8 cellular contexts compared by ENCODE assay signal in genomic region chr2:96209729-96210085, GRCh38. TPM values are rescaled to one million over a fixed set of nuclear protein-coding genes. Genes with fewer than 3 reads are reported as not detected.
DNase-seq lines count a peak whose midpoint lies in the region; ATAC-seq and TF ChIP-seq lines count a peak whose summit lies in the region.

No MANE protein-coding gene starts in this region.

- peaks cover 16% of the 10 kb centered on the region for H3K4me1 Mint-ChIP-seq in Calu3 (ENCODE audit: low read depth, unreplicated experiment)

- CTCF ChIA-PET in Calu3 (lab: Charles Lee) = no interaction called here

- no peaks in the 10 kb centered on the region for H3K9me2 ChIP-seq in OCI-LY1 (ENCODE audit: low read depth, low read length)

- peak overlapping the region; percentile 36 for H3K27ac Mint-ChIP-seq in Calu3 (ENCODE audit: unreplicated experiment)

- intact Hi-C loops in Calu3 (cut with micrococcal nuclease; ENCODE audit: unreplicated experiment) = loop anchor here (2.0 kb wide), 1 partner anchor 51 kb away; no protein-coding TSS in a partner anchor

- H3K36me3 ChIP-seq in OCI-LY1 (ENCODE audit: insufficient read depth, low read length) (peaks cover 28% of the 10 kb centered on the region), endocrine pancreas (ENCODE audit: control insufficient read depth, insufficient read depth, low read length) (no peaks in the 10 kb centered on the region), osteoblast (ENCODE audit: insufficient read depth, low read length) (no peaks in the 10 kb centered on the region)

- peaks cover 34% of the 10 kb centered on the region for H3K79me2 ChIP-seq in OCI-LY1 (ENCODE audit: insufficient read depth, low read length)
- peaks cover 67% of the 10 kb centered on the region for H3K79me2 ChIP-seq in osteoblast (ENCODE audit: insufficient read depth, low read length)

- no peaks in the 10 kb centered on the region for H3K9me3 Mint-ChIP-seq in Calu3 (ENCODE audit: low read depth, unreplicated experiment)

- no peaks in the 10 kb centered on the region for H3K27me3 ChIP-seq in OCI-LY1 (ENCODE audit: insufficient read depth, low read length)
- H3K27me3 ChIP-seq in endocrine pancreas (ENCODE audit: control insufficient read depth, insufficient read depth, low read length) = no peaks in the 10 kb centered on the region
- H3K27me3 ChIP-seq in osteoblast (ENCODE audit: insufficient read depth, low read length) = no peaks in the 10 kb centered on the region

- peak overlapping the region; percentile 90 for H3K4me3 Mint-ChIP-seq in Calu3 (ENCODE audit: low read depth, unreplicated experiment)

- no TSS peak for BruUV-seq in Calu3 (replicated peaks; lab: Mats Ljungman, UMichigan)

- no peak for DNase-seq in Calu3
- DNase-seq in osteoblast (ENCODE audit: insufficient read length, low spot score, missing footprints) = no peak
- no peak for DNase-seq in NCI-H82 treated with DMSO at 0.1 percent for 48 hours (lab: John Stamatoyannopoulos, UW; ENCODE audit: unreplicated experiment)
- no peak for DNase-seq in NCI-H226
- no peak for DNase-seq in GDM1 (lab: John Stamatoyannopoulos, UW)

- no peaks in the 10 kb centered on the region for H3K27me3 Mint-ChIP-seq in Calu3 (ENCODE audit: unreplicated experiment)

- ATAC-seq in GM19351 (IDR thresholded peaks at IDR 0.05; ENCODE audit: unreplicated experiment) = no peak

- H3K4me3 ChIP-seq in OCI-LY1 (ENCODE audit: low read depth, low read length, poor library complexity, severe bottlenecking) = peak overlapping the region; percentile 96
- H3K4me3 ChIP-seq in endocrine pancreas (ENCODE audit: control insufficient read depth, insufficient read depth, low read length) = peak overlapping the region; percentile 73
- H3K4me3 ChIP-seq in osteoblast (ENCODE audit: insufficient read depth, low read length) = peak overlapping the region; percentile 95

- TF ChIP-seq CTCF in Calu3 (IDR thresholded peaks at IDR 0.05; ENCODE audit: unreplicated experiment) = no peak
- no peak for TF ChIP-seq CTCF in OCI-LY1 (IDR thresholded peaks at IDR 0.05; ENCODE audit: low read length)
- TF ChIP-seq CTCF in osteoblast (IDR thresholded peaks at IDR 0.05; ENCODE audit: extremely low read depth, low read depth, low read length) = no peak

- H3K4me1 ChIP-seq in OCI-LY1 (ENCODE audit: insufficient read depth, low read length, severe bottlenecking) (peaks cover 63% of the 10 kb centered on the region), endocrine pancreas (ENCODE audit: control insufficient read depth, insufficient read depth, low read length) (peaks cover 18% of the 10 kb centered on the region), osteoblast (ENCODE audit: insufficient read depth, low read length) (peaks cover 32% of the 10 kb centered on the region)

- H4K20me1 ChIP-seq in OCI-LY1 (ENCODE audit: insufficient read depth, low read length) (0 out of 2 replicates have a peak, but pooled peaks cover 3% of the 10 kb centered on the region), osteoblast (ENCODE audit: insufficient read depth, low read length) (peaks cover 22% of the 10 kb centered on the region)

- H3K9ac ChIP-seq in OCI-LY1 (ENCODE audit: low read length) = peak overlapping the region; percentile 90
- H3K9ac ChIP-seq in endocrine pancreas (ENCODE audit: control insufficient read depth, insufficient read depth, low read length) = no peak overlapping the region

- peaks cover 38% of the 10 kb centered on the region for H3K36me3 Mint-ChIP-seq in Calu3 (ENCODE audit: insufficient read depth, unreplicated experiment)

- H3K4me2 ChIP-seq in OCI-LY1 (ENCODE audit: low read length) (peak overlapping the region; percentile 90), osteoblast (ENCODE audit: insufficient read depth, low read length) (peak overlapping the region; percentile 96)

- no peak overlapping the region for H2AFZ ChIP-seq in OCI-LY1 (ENCODE audit: low read length)
- H2AFZ ChIP-seq in osteoblast (ENCODE audit: low read length) = no peak overlapping the region

- H3K9me3 ChIP-seq in OCI-LY1 (ENCODE audit: low read length) (no peaks in the 10 kb centered on the region), endocrine pancreas (ENCODE audit: control insufficient read depth, low read length) (no peaks in the 10 kb centered on the region), osteoblast (ENCODE audit: low read depth, low read length) (no peaks in the 10 kb centered on the region)

- peak overlapping the region; percentile 92 for H3K27ac ChIP-seq in OCI-LY1 (ENCODE audit: low read depth, low read length, poor library complexity, severe bottlenecking)
- H3K27ac ChIP-seq in osteoblast (ENCODE audit: low read depth, low read length) = no peak overlapping the region

- H3F3A ChIP-seq in OCI-LY1 (ENCODE audit: insufficient read depth, low read length) = no peaks in the 10 kb centered on the region

RNA-seq across cellular contexts. Expression of gene STARD7, which starts 1.1 kb away (rescaled TPM):
- total RNA-seq in Calu3 (2022) (119 and 123 TPM in 2 replicates), osteoblast (139 and 163 TPM in 2 replicates)

RNA-seq across cellular contexts. Expression of gene TMEM127, which starts 56.1 kb away (rescaled TPM):
- total RNA-seq in Calu3 (2022) (50.7 and 53.2 TPM in 2 replicates), osteoblast (55.0 and 56.0 TPM in 2 replicates)

RNA-seq across cellular contexts. Expression of gene CIAO1, which starts 56.3 kb away (rescaled TPM):
- total RNA-seq in Calu3 (2022) = 75.7 and 85.9 TPM in 2 replicates
- 111 and 126 TPM in 2 replicates for total RNA-seq in osteoblast
